In genomic region chr11:122663764-122664163, GRCh38 we compare ENCODE assay signal across 12 cellular contexts. TPM values are rescaled to one million over a fixed set of nuclear protein-coding genes. Genes with fewer than 3 reads are reported as not detected.
A peak's percentile ranks its signal among the peaks of the same experiment; 100 is the strongest.
DNase-seq lines count a peak whose midpoint lies in the region; ATAC-seq and TF ChIP-seq lines count a peak whose summit lies in the region.
"Had no signal": no experiment of that assay in that cellular context is flagged by ENCODE, and none has a peak within 500 bp of the region (broad histone marks: within the 10 kb centered on the region; RNA-seq: fewer than 3 reads in every experiment).

No MANE protein-coding gene starts in this region.

- no peak overlapping the region; the same call in 2 of the 3 replicates for H2BK15ac ChIP-seq in IMR-90 (ENCODE audit: low read depth, low read length)

- peak overlapping the region; percentile 36; the same call in 1 of the 2 replicates for H3K14ac ChIP-seq in IMR-90 (replicated peaks; ENCODE audit: low read depth, low read length)

- H3K9me3 Mint-ChIP-seq in Caco-2 (ENCODE audit: unreplicated experiment): peaks cover 1% of the 10 kb centered on the region

- H3K27me3 ChIP-seq in IMR-90 (ENCODE audit: control insufficient read depth, insufficient read depth, low read length): no peaks in the 10 kb centered on the region
- no peaks in the 10 kb centered on the region for H3K27me3 ChIP-seq in PC-9 (ENCODE audit: insufficient read depth, low read depth)
- no peaks in the 10 kb centered on the region for H3K27me3 ChIP-seq in Caco-2 (replicated peaks; ENCODE audit: control insufficient read depth, insufficient read depth, low read length)

- no peak overlapping the region for H3K4me2 ChIP-seq in IMR-90 (ENCODE audit: low read depth, low read length)
- H3K4me2 ChIP-seq in PC-9: no peak overlapping the region

- H2AK5ac ChIP-seq in IMR-90 (ENCODE audit: low read depth, low read length): peak overlapping the region; percentile 89; the same call in 1 of the 2 replicates

- H3K27me3 Mint-ChIP-seq in Caco-2 (ENCODE audit: insufficient read depth, unreplicated experiment): no peaks in the 10 kb centered on the region
- H3K27me3 Mint-ChIP-seq: activated CD4-positive, alpha-beta T cell treated with anti-CD3 and anti-CD28 coated beads for 36 hours had no signal

- H3K4me1 Mint-ChIP-seq in Caco-2 (ENCODE audit: low read depth, unreplicated experiment): peaks cover 13% of the 10 kb centered on the region

- 0 out of 4 replicates have a peak overlapping the region, but pooled peaks of 1 of the 2 experiments have one; percentile 13 for H4K8ac ChIP-seq in IMR-90 (ENCODE audit: low read depth in 2 of 2, low read length in 2 of 2)

- H2AFZ ChIP-seq in IMR-90 (replicated peaks; ENCODE audit: low read length, poor library complexity) (no peak overlapping the region), PC-9 (no peak overlapping the region)

- H3K23ac ChIP-seq in IMR-90 (ENCODE audit: low read depth, low read length): peak overlapping the region; percentile 52; the same call in 1 of the 2 replicates

- CTCF ChIA-PET in IMR-90 (lab: Yijun Ruan, JAX) (no interaction called here), PC-9 (lab: Charles Lee) (no interaction called here), Caco-2 (lab: Charles Lee) (interaction anchor here (3.1 to 3.2 kb wide), 2 partner anchors 91 to 118 kb away, joined by 11 to 33 read pairs; no protein-coding TSS in a partner anchor)

- 100% methylated on average over 2 of the region's 4 CpGs; no CpG with 5 or more reads in 1 of the 2 experiments for WGBS in IMR-90 (ENCODE audit: extremely low coverage in 2 of 2, insufficient read length in 1 of 2), 2 experiments

- peaks cover 99% of the 10 kb centered on the region for H3K79me2 ChIP-seq in PC-9 (ENCODE audit: low read depth)

- DNase-seq in CD1c-positive myeloid dendritic cell (ENCODE audit: extremely low spot score) (peak; percentile 64), IMR-90 (no peak), PC-9 (no peak), fibroblast of the aortic adventitia (ENCODE audit: low read depth) (peak; percentile 42), Caco-2 (no peak), NCI-H2227 treated with DMSO at 0.1 percent for 48 hours (lab: John Stamatoyannopoulos, UW) (no peak), HuH-7 (ENCODE audit: low spot score) (no peak), iPS-NIHi7 (ENCODE audit: extremely low spot score) (no peak)
- DNase-seq: activated CD4-positive, alpha-beta T cell treated with anti-CD3 and anti-CD28 coated beads for 36 hours; activated effector memory CD4-positive, alpha-beta T cell treated with Interleukin-2 at 50 U/mL for 16 hours; naive B cell; Right ventricle myocardium superior had no signal

- peak overlapping the region; percentile 51; the same call in 1 of the 2 replicates for H2BK20ac ChIP-seq in IMR-90 (ENCODE audit: low read depth, low read length)

- TF ChIP-seq POLR2A in IMR-90 (IDR thresholded peaks at IDR 0.05; ENCODE audit: low read depth, low read length): no peak

- H3K27ac ChIP-seq in IMR-90 (ENCODE audit: insufficient read depth, low read length) (no peak overlapping the region), PC-9 (peak overlapping the region; percentile 23; the same call in 1 of the 2 replicates)

- no peak overlapping the region for H3K9ac ChIP-seq in IMR-90 (ENCODE audit: low read depth, low read length)

- peaks cover 31% of the 10 kb centered on the region for H3K4me1 ChIP-seq in IMR-90 (ENCODE audit: control insufficient read depth, insufficient read depth, low read length)
- H3K4me1 ChIP-seq in PC-9 (replicated peaks; ENCODE audit: insufficient read depth): peaks cover 95% of the 10 kb centered on the region
- peaks cover 18% of the 10 kb centered on the region for H3K4me1 ChIP-seq in Caco-2

- peaks cover 77% of the 10 kb centered on the region for H3F3A ChIP-seq in PC-9 (ENCODE audit: insufficient read depth, low read depth)

- in situ Hi-C loops in IMR-90 (cut with MboI; ENCODE audit: low sequenced_read_pairs): no loop called here

- BruUV-seq in IMR-90 (replicated peaks; lab: Mats Ljungman, UMichigan) (no TSS peak), PC-9 (replicated peaks; lab: Mats Ljungman, UMichigan) (no TSS peak), Caco-2 (replicated peaks; lab: Mats Ljungman, UMichigan) (no TSS peak)

- TF ChIP-seq CTCF in IMR-90 (conservative IDR thresholded peaks at IDR 0.05; ENCODE audit: low read depth, low read length) (no peak), PC-9 (conservative IDR thresholded peaks at IDR 0.05) (no peak), fibroblast of the aortic adventitia (IDR thresholded peaks at IDR 0.05; ENCODE audit: insufficient read depth, low read length) (no peak), Caco-2 (IDR thresholded peaks at IDR 0.05; ENCODE audit: insufficient read depth in 1 of 2, low read depth in 1 of 2, low read length in 1 of 2, severe bottlenecking in 1 of 2, unreplicated experiment in 1 of 2) (no peak)

- peaks cover 23 to 91% of the 10 kb centered on the region in 2 experiments for H3K79me1 ChIP-seq in IMR-90 (ENCODE audit: low read depth in 1 of 2, low read length in 2 of 2)

- ATAC-seq in IMR-90 (ENCODE audit: low read depth): no peak
- ATAC-seq: activated CD4-positive, alpha-beta T cell treated with anti-CD3 and anti-CD28 coated beads for 36 hours had no signal

- dilution Hi-C loops in IMR-90 (cut with HindIII; ENCODE audit: low sequenced_read_pairs, unreplicated experiment): no loop called here

- no peak for TF ChIP-seq RAD21 in IMR-90 (IDR thresholded peaks at IDR 0.05; ENCODE audit: low read length)

- POLR2A ChIA-PET in IMR-90 (lab: Charles Lee; ENCODE audit: unreplicated experiment) (no interaction called here), PC-9 (lab: Charles Lee; ENCODE audit: unreplicated experiment) (no interaction called here), Caco-2 (lab: Charles Lee) (no interaction called here)

- peak overlapping the region; percentile 48 for H3K4ac ChIP-seq in IMR-90 (ENCODE audit: low read depth, low read length)

- H2BK120ac ChIP-seq in IMR-90 (ENCODE audit: low read depth, low read length): peak overlapping the region; percentile 47

- H2AK9ac ChIP-seq in IMR-90 (replicated peaks; ENCODE audit: low read depth, low read length, poor library complexity): peak overlapping the region; percentile 15

- H3K9me3 ChIP-seq in IMR-90 (ENCODE audit: control insufficient read depth, insufficient read depth, low read length) (no peaks in the 10 kb centered on the region), PC-9 (ENCODE audit: insufficient read depth, low read depth) (no peaks in the 10 kb centered on the region), Caco-2 (0 out of 2 replicates have a peak, but pooled peaks cover under 1% of the 10 kb centered on the region)

- H3K4me3 ChIP-seq in IMR-90 (ENCODE audit: insufficient read depth, low read depth, low read length) (no peak overlapping the region), PC-9 (no peak overlapping the region), fibroblast of the aortic adventitia (ENCODE audit: low read depth, low read length) (no peak overlapping the region), Caco-2 (ENCODE audit: low read depth, low read length) (no peak overlapping the region)

- H4K20me1 ChIP-seq in IMR-90 (ENCODE audit: insufficient read depth, low read length): peaks cover 43% of the 10 kb centered on the region
- H4K20me1 ChIP-seq in PC-9 (ENCODE audit: insufficient read depth): no peaks in the 10 kb centered on the region

- intact Hi-C loops in IMR-90 (cut with micrococcal nuclease) (no loop called here), PC-9 (cut with micrococcal nuclease; ENCODE audit: unreplicated experiment) (no loop called here), Caco-2 (cut with micrococcal nuclease; ENCODE audit: unreplicated experiment) (loop anchor here (1.0 kb wide), 2 partner anchors 91 to 118 kb away; no protein-coding TSS in a partner anchor)

- peak overlapping the region; percentile 17 for H4K91ac ChIP-seq in IMR-90 (ENCODE audit: insufficient read depth, low read depth, low read length)

- H4K5ac ChIP-seq in IMR-90 (ENCODE audit: low read depth, low read length): 0 out of 2 replicates have a peak overlapping the region, but pooled peaks have one; percentile 9

- H3K36me3 ChIP-seq in IMR-90 (ENCODE audit: control insufficient read depth, insufficient read depth, low read length): peaks cover 4% of the 10 kb centered on the region; the same call in 1 of the 2 replicates
- H3K36me3 ChIP-seq in PC-9 (ENCODE audit: low read depth): peaks cover 41% of the 10 kb centered on the region
- no peaks in the 10 kb centered on the region for H3K36me3 ChIP-seq in Caco-2 (ENCODE audit: control insufficient read depth, insufficient read depth, low read length)

- no peak overlapping the region for H3K4me3 Mint-ChIP-seq in Caco-2 (ENCODE audit: unreplicated experiment)
- H3K4me3 Mint-ChIP-seq: activated CD4-positive, alpha-beta T cell treated with anti-CD3 and anti-CD28 coated beads for 36 hours; naive B cell had no signal

- H3K27ac Mint-ChIP-seq in Caco-2 (ENCODE audit: unreplicated experiment): no peak overlapping the region
- H3K27ac Mint-ChIP-seq: activated CD4-positive, alpha-beta T cell treated with anti-CD3 and anti-CD28 coated beads for 36 hours had no signal

- no peaks in the 10 kb centered on the region for H3K9me2 ChIP-seq in PC-9 (ENCODE audit: insufficient read depth)

- peak overlapping the region; percentile 14; the same call in 1 of the 2 replicates for H3K18ac ChIP-seq in IMR-90 (ENCODE audit: low read depth, low read length)

- H3K9me1 ChIP-seq in IMR-90 (ENCODE audit: insufficient read depth, low read length): peaks cover 32% of the 10 kb centered on the region

- H3K56ac ChIP-seq in IMR-90 (ENCODE audit: extremely low read depth, insufficient read depth, low read length): no peak overlapping the region

- H2BK5ac ChIP-seq in IMR-90 (ENCODE audit: low read depth, low read length, poor library complexity, severe bottlenecking): peak overlapping the region; percentile 19

- no peaks in the 10 kb centered on the region for H3K36me3 Mint-ChIP-seq in Caco-2 (ENCODE audit: insufficient read depth, unreplicated experiment)
- H3K36me3 Mint-ChIP-seq: naive B cell had no signal

TF ChIP-seq in IMR-90, 13 proteins besides CTCF, POLR2A, EP300 and RAD21:
- no peak for TF ChIP-seq RFX5 (IDR thresholded peaks at IDR 0.05; ENCODE audit: low read depth, low read length)

RNA-seq across cellular contexts. Expression of gene UBASH3B, which starts 8.2 kb away (rescaled TPM):
- total RNA-seq in IMR-90 (2012; rRNA removed) (48.0 and 48.6 TPM in 2 replicates), PC-9 (2021) (80.3 and 81.9 TPM in 2 replicates), fibroblast of the aortic adventitia (ENCODE audit: low replicate concordance) (3.5 and 23.2 TPM in 2 replicates), Caco-2 (2022) (21.5 and 22.0 TPM in 2 replicates)
- 27.2 and 28.5 TPM in 2 replicates for polyA plus RNA-seq in IMR-90 (2012; rRNA removed)
- 21.2 and 31.1 TPM in 2 replicates for polyA plus RNA-seq in IMR-90 (2012; cell fraction: cytosol; rRNA removed)
- 23.4 and 27.3 TPM in 2 replicates for polyA plus RNA-seq in IMR-90 (2012; cell fraction: nucleus; rRNA removed; ENCODE audit: low replicate concordance)

Comparison
In these comparisons a context has a peak if more than half of its experiments do, and no peak if none do; other contexts are left out.
1. DNase-seq: peak in CD1c-positive myeloid dendritic cell (single experiment) and fibroblast of the aortic adventitia (single experiment); none in IMR-90 (single experiment), PC-9 (0 of 2), Caco-2 (0 of 2), NCI-H2227 treated with DMSO at 0.1 percent for 48 hours (single experiment), HuH-7 (single experiment) and iPS-NIHi7 (single experiment).